Comparison of ENCODE assay signal across 31 cellular contexts in the genomic region with DNA sequence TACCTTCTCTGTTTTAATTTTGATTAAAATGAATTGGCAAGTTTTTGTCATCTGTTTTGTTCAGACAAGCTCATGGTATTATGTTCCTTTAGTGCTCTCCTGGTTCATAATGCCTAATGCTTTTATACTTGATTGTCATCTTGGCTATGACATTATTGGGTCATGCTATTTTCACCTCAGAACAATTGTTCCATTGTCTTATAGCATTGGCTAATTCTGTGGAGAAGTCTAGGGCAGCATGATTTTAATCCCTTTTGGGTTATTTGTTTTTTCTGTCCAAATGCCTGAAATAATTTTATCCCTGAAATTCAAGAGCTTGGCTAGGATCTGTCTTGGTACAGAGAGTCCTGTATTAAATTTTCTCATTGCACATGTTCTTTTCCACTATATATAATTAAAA.
"Had no signal": no experiment of that assay in that cellular context is flagged by ENCODE, and none has a peak within 500 bp of the region (broad histone marks: within the 10 kb centered on the region; RNA-seq: fewer than 3 reads in every experiment).

No MANE protein-coding gene starts in this region.

- H3K9me3 ChIP-seq: Peyer's patch had no signal

- DNase-seq: activated CD4-positive, alpha-beta memory T cell treated with anti-CD3 and anti-CD28 coated beads, Interleukin-2, amount 10 ng/mL, durations not matched to agents 7 days and 5 days; activated CD4-positive, alpha-beta T cell treated with anti-CD3 and anti-CD28 coated beads for 1 hour; activated CD4-positive, alpha-beta T cell treated with anti-CD3 and anti-CD28 coated beads for 48 hours; activated CD4-positive, CD25-positive, alpha-beta regulatory T cell; activated CD8-positive, alpha-beta memory T cell treated with anti-CD3 and anti-CD28 coated beads for 24 hours; activated CD8-positive, alpha-beta memory T cell treated with anti-CD3 and anti-CD28 coated beads, Interleukin-2, amount 10 ng/mL, durations not matched to agents 7 days and 5 days; activated CD8-positive, alpha-beta memory T cell treated with anti-CD3 and anti-CD28 coated beads, Interleukin-2, amount 50 U/mL, for 48 hours; activated effector memory CD4-positive, alpha-beta T cell treated with Interleukin-2 at 50 U/mL for 16 hours; activated naive CD4-positive, alpha-beta T cell; activated naive CD4-positive, alpha-beta T cell treated with anti-CD3 and anti-CD28 coated beads, Interleukin-2, amount 50 U/mL, for 16 hours; activated naive CD8-positive, alpha-beta T cell treated with anti-CD3 and anti-CD28 coated beads for 36 hours; activated T-cell treated with anti-CD3 and anti-CD28 coated beads, Interleukin-2, amount 50 U/mL, for 48 hours; amniotic stem cell; aorta; brain microvascular endothelial cell; Karpas-422; NCI-H1105; NCI-H1417 treated with DMSO at 0.1 percent for 48 hours; NCI-H187 treated with DMSO at 0.1 percent for 48 hours; NCI-H2081; NCI-H345; NCI-H524 treated with DMSO at 0.1 percent for 48 hours; PC-3; Peyer's patch; RPMI8226; SW 1271; T-helper 1 cell; T-helper 2 cell; T-helper 9 cell; WERI-Rb-1 had no signal

- H3K4me1 ChIP-seq: Peyer's patch had no signal

- H3K27ac ChIP-seq: brain microvascular endothelial cell, Peyer's patch, WERI-Rb-1 had no signal

- H3K36me3 ChIP-seq: brain microvascular endothelial cell, Peyer's patch, WERI-Rb-1 had no signal

- H3K27me3 ChIP-seq: brain microvascular endothelial cell, Peyer's patch had no signal

- H3K4me3 ChIP-seq: K562, Peyer's patch had no signal

- ATAC-seq: activated CD8-positive, alpha-beta memory T cell treated with anti-CD3 and anti-CD28 coated beads, Interleukin-2, amount 10 ng/mL, durations not matched to agents 7 days and 5 days; K562; PC-3 had no signal
